Comparison of ENCODE assay signal across 18 cellular contexts in the genomic region with DNA sequence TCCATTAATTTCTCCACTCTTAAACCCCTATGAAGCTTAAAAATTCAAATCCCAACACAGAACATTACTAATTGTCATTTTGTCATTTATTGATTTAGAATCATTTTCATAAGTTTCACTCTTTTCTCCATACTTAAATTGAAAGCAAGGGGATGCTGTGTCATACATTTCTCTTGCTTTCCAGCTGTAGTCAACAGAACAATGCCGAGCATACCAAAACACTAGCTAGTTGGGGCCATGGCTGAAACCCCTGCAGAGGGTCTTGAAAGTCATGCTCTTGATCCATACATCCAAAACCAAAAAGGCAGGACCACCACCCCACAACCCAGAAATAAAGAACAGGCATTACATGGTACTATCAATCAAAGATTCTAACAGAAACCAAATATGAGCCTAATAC. TPM values are rescaled to one million over a fixed set of nuclear protein-coding genes. Genes with fewer than 3 reads are reported as not detected.
A peak's percentile ranks its signal among the peaks of the same experiment; 100 is the strongest.
DNase-seq lines count a peak whose midpoint lies in the region; ATAC-seq, FAIRE-seq and TF ChIP-seq lines count a peak whose summit lies in the region.
"Had no signal": no experiment of that assay in that cellular context is flagged by ENCODE, and none has a peak within 500 bp of the region (broad histone marks: within the 10 kb centered on the region; RNA-seq: fewer than 3 reads in every experiment).

No MANE protein-coding gene starts in this region.

- H3K9me2 ChIP-seq in GM23338 (ENCODE audit: insufficient read depth): no peaks in the 10 kb centered on the region

- H3K4me2 ChIP-seq in GM23338: no peak overlapping the region
- H3K4me2 ChIP-seq: BLaER1 had no signal

- DNase-seq in GM23338 (ENCODE audit: low spot score): no peak
- DNase-seq in HTR-8/SVneo (ENCODE audit: insufficient read length, low spot score): no peak
- no peak for DNase-seq in chondrocyte (ENCODE audit: low spot score)
- DNase-seq in nephron progenitor cell: no peak
- no peak for DNase-seq in midbrain (lab: John Stamatoyannopoulos, UW)
- DNase-seq in D721Med (ENCODE audit: insufficient read length, low spot score): no peak
- DNase-seq: 8988T; AML-193; Caco-2; CD8-positive, alpha-beta memory T cell; DMS 273 treated with DMSO at 0.1 percent for 48 hours; HCEC 1CT had no signal

- no peak overlapping the region for H2AFZ ChIP-seq in GM23338

- peaks cover 16% of the 10 kb centered on the region for H3K4me1 Mint-ChIP-seq in GM23338
- H3K4me1 Mint-ChIP-seq in chondrocyte (ENCODE audit: low read depth): peaks cover 22% of the 10 kb centered on the region
- H3K4me1 Mint-ChIP-seq in nephron progenitor cell: peaks cover 3% of the 10 kb centered on the region

- peaks cover 16% of the 10 kb centered on the region; the same call in 2 of the 3 replicates for H3K36me3 Mint-ChIP-seq in GM23338 (ENCODE audit: low read depth)
- no peaks in the 10 kb centered on the region for H3K36me3 Mint-ChIP-seq in chondrocyte (ENCODE audit: low read depth)
- peaks cover 65% of the 10 kb centered on the region for H3K36me3 Mint-ChIP-seq in nephron progenitor cell (ENCODE audit: low read depth)

- H3K9me3 Mint-ChIP-seq in GM23338 (no peaks in the 10 kb centered on the region), chondrocyte (ENCODE audit: low read depth) (no peaks in the 10 kb centered on the region), nephron progenitor cell (peaks cover 11% of the 10 kb centered on the region)

- no peak overlapping the region for H3K4me3 ChIP-seq in GM23338
- H3K4me3 ChIP-seq: BLaER1, GM12878 had no signal

- no peak overlapping the region for H3K27ac ChIP-seq in GM23338 (ENCODE audit: low read depth)
- H3K27ac ChIP-seq: BLaER1 had no signal

- peaks cover 100% of the 10 kb centered on the region for H3K79me2 ChIP-seq in GM23338 (replicated peaks; ENCODE audit: insufficient read depth)

- H3K27me3 Mint-ChIP-seq in GM23338 (ENCODE audit: insufficient read depth, low read depth, poor library complexity) (no peaks in the 10 kb centered on the region), chondrocyte (ENCODE audit: low read depth) (no peaks in the 10 kb centered on the region), nephron progenitor cell (ENCODE audit: low read depth, poor library complexity) (no peaks in the 10 kb centered on the region)
- H3K27me3 Mint-ChIP-seq: CD8-positive, alpha-beta memory T cell had no signal

- H3K27ac Mint-ChIP-seq in GM23338 (peak overlapping the region; percentile 61), chondrocyte (ENCODE audit: unreplicated experiment) (peak overlapping the region; percentile 41), nephron progenitor cell (peak overlapping the region; percentile 4)

- H3K4me3 Mint-ChIP-seq in GM23338: no peak overlapping the region
- no peak overlapping the region for H3K4me3 Mint-ChIP-seq in chondrocyte (ENCODE audit: unreplicated experiment)
- H3K4me3 Mint-ChIP-seq in nephron progenitor cell: no peak overlapping the region
- H3K4me3 Mint-ChIP-seq: CD8-positive, alpha-beta memory T cell had no signal

- no peaks in the 10 kb centered on the region for H3K27me3 ChIP-seq in GM23338 (ENCODE audit: insufficient read depth)
- H3K27me3 ChIP-seq: BLaER1 had no signal

- no peak for TF ChIP-seq CTCF in GM23338 (conservative IDR thresholded peaks at IDR 0.05; ENCODE audit: low read depth in 2 of 2)
- no peak for TF ChIP-seq CTCF in chondrocyte (IDR thresholded peaks at IDR 0.05)
- TF ChIP-seq CTCF in nephron progenitor cell (IDR thresholded peaks at IDR 0.05): no peak
- no peak for TF ChIP-seq CTCF in D721Med (IDR thresholded peaks at IDR 0.05; ENCODE audit: insufficient read depth, missing control alignments)

- no peaks in the 10 kb centered on the region for H3F3A ChIP-seq in GM23338 (replicated peaks; ENCODE audit: low read depth)

- H3K4me1 ChIP-seq in GM23338 (ENCODE audit: insufficient read depth): peaks cover 5% of the 10 kb centered on the region; the same call in 1 of the 2 replicates
- H3K4me1 ChIP-seq: BLaER1 had no signal

- H3K36me3 ChIP-seq in GM23338 (ENCODE audit: insufficient read depth): no peaks in the 10 kb centered on the region

- FAIRE-seq in HTR-8/SVneo (lab: Jason Lieb, UNC) (peak; percentile 44), D721Med (lab: Jason Lieb, UNC) (no peak)
- FAIRE-seq: GM12878, GM18507, H1 had no signal

- peaks cover 18% of the 10 kb centered on the region; the same call in 1 of the 2 replicates for H4K20me1 ChIP-seq in GM23338 (replicated peaks; ENCODE audit: insufficient read depth)

- ATAC-seq in GM23338 (peak; percentile 53), GM21381 (IDR thresholded peaks at IDR 0.05; ENCODE audit: unreplicated experiment) (no peak), HG02970 (IDR thresholded peaks at IDR 0.05; ENCODE audit: low FRiP score, unreplicated experiment) (no peak)
- ATAC-seq: GM12878 had no signal

TF ChIP-seq in GM23338, 12 proteins besides CTCF, POLR2A, EP300 and RAD21 (continues in another document):
- TF ChIP-seq NANOG (IDR thresholded peaks at IDR 0.05; ENCODE audit: borderline replicate concordance): no peak
- no peak for TF ChIP-seq EZH2 (IDR thresholded peaks at IDR 0.05; ENCODE audit: low read depth, unreplicated experiment)
- TF ChIP-seq STAT1 (IDR thresholded peaks at IDR 0.05; ENCODE audit: unreplicated experiment): no peak
- TF ChIP-seq, protein P1, sequence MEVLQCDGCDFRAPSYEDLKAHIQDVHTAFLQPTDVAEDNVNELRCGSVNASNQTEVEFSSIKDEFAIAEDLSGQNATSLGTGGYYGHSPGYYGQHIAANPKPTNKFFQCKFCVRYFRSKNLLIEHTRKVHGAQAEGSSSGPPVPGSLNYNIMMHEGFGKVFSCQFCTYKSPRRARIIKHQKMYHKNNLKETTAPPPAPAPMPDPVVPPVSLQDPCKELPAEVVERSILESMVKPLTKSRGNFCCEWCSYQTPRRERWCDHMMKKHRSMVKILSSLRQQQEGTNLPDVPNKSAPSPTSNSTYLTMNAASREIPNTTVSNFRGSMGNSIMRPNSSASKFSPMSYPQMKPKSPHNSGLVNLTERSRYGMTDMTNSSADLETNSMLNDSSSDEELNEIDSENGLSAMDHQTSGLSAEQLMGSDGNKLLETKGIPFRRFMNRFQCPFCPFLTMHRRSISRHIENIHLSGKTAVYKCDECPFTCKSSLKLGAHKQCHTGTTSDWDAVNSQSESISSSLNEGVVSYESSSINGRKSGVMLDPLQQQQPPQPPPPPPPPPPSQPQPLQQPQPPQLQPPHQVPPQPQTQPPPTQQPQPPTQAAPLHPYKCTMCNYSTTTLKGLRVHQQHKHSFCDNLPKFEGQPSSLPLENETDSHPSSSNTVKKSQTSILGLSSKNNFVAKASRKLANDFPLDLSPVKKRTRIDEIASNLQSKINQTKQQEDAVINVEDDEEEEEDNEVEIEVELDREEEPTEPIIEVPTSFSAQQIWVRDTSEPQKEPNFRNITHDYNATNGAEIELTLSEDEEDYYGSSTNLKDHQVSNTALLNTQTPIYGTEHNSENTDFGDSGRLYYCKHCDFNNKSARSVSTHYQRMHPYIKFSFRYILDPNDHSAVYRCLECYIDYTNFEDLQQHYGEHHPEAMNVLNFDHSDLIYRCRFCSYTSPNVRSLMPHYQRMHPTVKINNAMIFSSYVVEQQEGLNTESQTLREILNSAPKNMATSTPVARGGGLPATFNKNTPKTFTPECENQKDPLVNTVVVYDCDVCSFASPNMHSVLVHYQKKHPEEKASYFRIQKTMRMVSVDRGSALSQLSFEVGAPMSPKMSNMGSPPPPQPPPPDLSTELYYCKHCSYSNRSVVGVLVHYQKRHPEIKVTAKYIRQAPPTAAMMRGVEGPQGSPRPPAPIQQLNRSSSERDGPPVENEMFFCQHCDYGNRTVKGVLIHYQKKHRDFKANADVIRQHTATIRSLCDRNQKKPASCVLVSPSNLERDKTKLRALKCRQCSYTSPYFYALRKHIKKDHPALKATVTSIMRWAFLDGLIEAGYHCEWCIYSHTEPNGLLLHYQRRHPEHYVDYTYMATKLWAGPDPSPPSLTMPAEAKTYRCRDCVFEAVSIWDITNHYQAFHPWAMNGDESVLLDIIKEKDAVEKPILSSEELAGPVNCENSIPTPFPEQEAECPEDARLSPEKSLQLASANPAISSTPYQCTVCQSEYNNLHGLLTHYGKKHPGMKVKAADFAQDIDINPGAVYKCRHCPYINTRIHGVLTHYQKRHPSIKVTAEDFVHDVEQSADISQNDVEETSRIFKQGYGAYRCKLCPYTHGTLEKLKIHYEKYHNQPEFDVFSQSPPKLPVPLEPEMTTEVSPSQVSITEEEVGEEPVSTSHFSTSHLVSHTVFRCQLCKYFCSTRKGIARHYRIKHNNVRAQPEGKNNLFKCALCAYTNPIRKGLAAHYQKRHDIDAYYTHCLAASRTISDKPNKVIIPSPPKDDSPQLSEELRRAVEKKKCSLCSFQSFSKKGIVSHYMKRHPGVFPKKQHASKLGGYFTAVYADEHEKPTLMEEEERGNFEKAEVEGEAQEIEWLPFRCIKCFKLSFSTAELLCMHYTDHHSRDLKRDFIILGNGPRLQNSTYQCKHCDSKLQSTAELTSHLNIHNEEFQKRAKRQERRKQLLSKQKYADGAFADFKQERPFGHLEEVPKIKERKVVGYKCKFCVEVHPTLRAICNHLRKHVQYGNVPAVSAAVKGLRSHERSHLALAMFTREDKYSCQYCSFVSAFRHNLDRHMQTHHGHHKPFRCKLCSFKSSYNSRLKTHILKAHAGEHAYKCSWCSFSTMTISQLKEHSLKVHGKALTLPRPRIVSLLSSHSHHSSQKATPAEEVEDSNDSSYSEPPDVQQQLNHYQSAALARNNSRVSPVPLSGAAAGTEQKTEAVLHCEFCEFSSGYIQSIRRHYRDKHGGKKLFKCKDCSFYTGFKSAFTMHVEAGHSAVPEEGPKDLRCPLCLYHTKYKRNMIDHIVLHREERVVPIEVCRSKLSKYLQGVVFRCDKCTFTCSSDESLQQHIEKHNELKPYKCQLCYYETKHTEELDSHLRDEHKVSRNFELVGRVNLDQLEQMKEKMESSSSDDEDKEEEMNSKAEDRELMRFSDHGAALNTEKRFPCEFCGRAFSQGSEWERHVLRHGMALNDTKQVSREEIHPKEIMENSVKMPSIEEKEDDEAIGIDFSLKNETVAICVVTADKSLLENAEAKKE (CRISPR knock-in tag; IDR thresholded peaks at IDR 0.05): no peak
- TF ChIP-seq ETS1 (IDR thresholded peaks at IDR 0.05): no peak

RNA-seq across cellular contexts. Expression of gene EXOC5, which starts 9.0 kb away (rescaled TPM):
- 55.9 and 69.3 TPM in 2 replicates for total RNA-seq in GM23338 (2014; rRNA removed; shearing (Covaris generic))
- polyA plus RNA-seq in GM23338 (2016; fragmentation: Nextera tagmentation; extraction: Ambion mirVana): 22.5 and 26.4 TPM in 2 replicates
- total RNA-seq in chondrocyte: 75.3 to 86.6 TPM (median 85.9 TPM) in 3 replicates

RNA-seq across cellular contexts. Expression of gene AP5M1, which starts 9.1 kb away (rescaled TPM):
- total RNA-seq in GM23338 (2014; rRNA removed; shearing (Covaris generic)): 39.2 and 43.7 TPM in 2 replicates
- 23.5 and 27.2 TPM in 2 replicates for polyA plus RNA-seq in GM23338 (2016; fragmentation: Nextera tagmentation; extraction: Ambion mirVana)
- 32.5 to 47.4 TPM (median 39.2 TPM) in 3 replicates for total RNA-seq in chondrocyte

Comparison
In these comparisons a context has a peak if more than half of its experiments do, and no peak if none do; other contexts are left out.
1. H3K27ac Mint-ChIP-seq: peak in every context shown above with its lines; median percentile 61 in GM23338; 41 in chondrocyte; 4 in nephron progenitor cell.